ENCODE assay signal across 8 cellular contexts in genomic region chr2:106333253-106333873, GRCh38.
DNase-seq lines count a peak whose midpoint lies in the region; ATAC-seq, FAIRE-seq and TF ChIP-seq lines count a peak whose summit lies in the region.
"Not testable (repeated sequence)": the region's sequence is repeated elsewhere in the genome, so short reads cannot be mapped to it uniquely, and the experiment has no call there.

No MANE protein-coding gene starts in this region.

- H3K4me3 Mint-ChIP-seq in WTC11, nephron progenitor cell: not testable (repeated sequence)

- H2BK12ac ChIP-seq in neuronal stem cell (ENCODE audit: low read length), result not testable (repeated sequence)

- not testable (repeated sequence) for H3K9me3 ChIP-seq in A549; Loucy (ENCODE audit: insufficient read depth, low read depth, low read length); left ventricle myocardium inferior (replicated peaks); neuronal stem cell (replicated peaks in 1 of 2; ENCODE audit: control insufficient read depth in 2 of 2, insufficient read depth in 1 of 2, low read depth in 1 of 2, low read length in 2 of 2)

- 41% methylated on average over 10 of the region's 10 CpGs for WGBS in A549 (ENCODE audit: missing lambda C conversion rate)
- no CpG with 5 or more reads among the region's 10 CpGs for WGBS in neuronal stem cell (ENCODE audit: extremely low coverage in 2 of 2, insufficient read length in 2 of 2, insufficient replicate concordance in 1 of 2), 2 donors

- H3F3A ChIP-seq in Loucy (ENCODE audit: low read depth), result not testable (repeated sequence)

- not testable (repeated sequence) for H3K4ac ChIP-seq in neuronal stem cell (ENCODE audit: low read length)

- not testable (repeated sequence) for H2BK5ac ChIP-seq in neuronal stem cell (ENCODE audit: low read length)

- peak overlapping the region; percentile 65; the same call in 1 of the 2 replicates for H2AFZ ChIP-seq in Loucy (ENCODE audit: low read length)
- H2AFZ ChIP-seq in neuronal stem cell (ENCODE audit: low read length), result peak overlapping the region; percentile 46

- TF ChIP-seq RAD21 in A549 (conservative IDR thresholded peaks at IDR 0.05 in 1 of 2, IDR thresholded peaks at IDR 0.05 in 1 of 2), result not testable (repeated sequence)

- not testable (repeated sequence) for H3K9me2 ChIP-seq in Loucy (replicated peaks; ENCODE audit: low read depth, low read length)

- H3K36me3 Mint-ChIP-seq in WTC11; nephron progenitor cell (ENCODE audit: low read depth): not testable (repeated sequence)

- H3K79me1 ChIP-seq in neuronal stem cell (ENCODE audit: low read depth, low read length), result not testable (repeated sequence)

- not testable (repeated sequence) for H3K4me2 ChIP-seq in A549; Loucy (ENCODE audit: low read depth, low read length, poor library complexity, severe bottlenecking); neuronal stem cell (ENCODE audit: insufficient read depth, low read length, poor library complexity, severe bottlenecking)

- H2AK5ac ChIP-seq in neuronal stem cell (ENCODE audit: low read depth, low read length), result not testable (repeated sequence)

- H2BK120ac ChIP-seq in neuronal stem cell (ENCODE audit: low read depth, low read length), result not testable (repeated sequence)

- H3K18ac ChIP-seq in neuronal stem cell (ENCODE audit: low read length), result not testable (repeated sequence)

- not testable (repeated sequence) for H3K9ac ChIP-seq in Loucy (ENCODE audit: low read depth, low read length, poor library complexity, severe bottlenecking); neuronal stem cell (ENCODE audit: low read depth, low read length, poor library complexity)

- H3K4me1 Mint-ChIP-seq in WTC11 (peaks cover 10% of the 10 kb centered on the region), nephron progenitor cell (peaks cover 36% of the 10 kb centered on the region)

- not testable (repeated sequence) for TF ChIP-seq EP300 in A549 (IDR thresholded peaks at IDR 0.05)

- H2BK15ac ChIP-seq in neuronal stem cell (ENCODE audit: low read length), result not testable (repeated sequence)

- intact Hi-C loops in left ventricle myocardium inferior (cut with micrococcal nuclease), result not testable (repeated sequence)

- H3K23ac ChIP-seq in neuronal stem cell (ENCODE audit: low read depth, low read length, poor library complexity), result not testable (repeated sequence)

- not testable (repeated sequence) for TF ChIP-seq POLR2A in A549 (IDR thresholded peaks at IDR 0.05; ENCODE audit: low read length)

- H3K4me1 ChIP-seq in A549; neuronal stem cell (ENCODE audit: control insufficient read depth in 2 of 2, insufficient read depth in 1 of 2, low read depth in 1 of 2, low read length in 2 of 2): not testable (repeated sequence)
- peaks cover 13% of the 10 kb centered on the region for H3K4me1 ChIP-seq in Loucy (ENCODE audit: insufficient read depth, low read length, poor library complexity, severe bottlenecking)
- peaks cover 17% of the 10 kb centered on the region for H3K4me1 ChIP-seq in left ventricle myocardium inferior

- H3K27ac Mint-ChIP-seq in WTC11, result not testable (repeated sequence)
- H3K27ac Mint-ChIP-seq in nephron progenitor cell, result peak overlapping the region; percentile 11

- not testable (repeated sequence) for H3K36me3 ChIP-seq in Loucy (ENCODE audit: insufficient read depth, low read length); left ventricle myocardium inferior; neuronal stem cell (replicated peaks in 1 of 2; ENCODE audit: control insufficient read depth in 2 of 2, insufficient read depth in 2 of 2, low read length in 2 of 2)

- CTCF ChIA-PET in A549 (lab: Yijun Ruan, JAX); WTC11 (lab: Charles Lee): not testable (repeated sequence)

- not testable (repeated sequence) for H3K27me3 ChIP-seq in Loucy (ENCODE audit: insufficient read depth, low read length, poor library complexity, severe bottlenecking); left ventricle myocardium inferior (ENCODE audit: low read depth); neuronal stem cell (ENCODE audit: control insufficient read depth in 3 of 3, insufficient read depth in 3 of 3, low read depth in 1 of 3, low read length in 3 of 3)

- H3K4me3 ChIP-seq in A549; Loucy (ENCODE audit: low read length, poor library complexity, severe bottlenecking); left ventricle myocardium inferior; neuronal stem cell (ENCODE audit: low read length in 2 of 2): not testable (repeated sequence)

- not testable (repeated sequence) for H4K20me1 ChIP-seq in Loucy (ENCODE audit: insufficient read depth, low read length, poor library complexity, severe bottlenecking)

- POLR2A ChIA-PET in A549 (lab: Yijun Ruan, JAX); WTC11 (lab: Charles Lee): not testable (repeated sequence)

- not testable (repeated sequence) for H4K91ac ChIP-seq in neuronal stem cell (ENCODE audit: low read depth, low read length, poor library complexity)

- TF ChIP-seq CTCF in A549 (IDR thresholded peaks at IDR 0.05); Loucy (conservative IDR thresholded peaks at IDR 0.05; ENCODE audit: low read length); WTC11 (IDR thresholded peaks at IDR 0.05); left ventricle myocardium inferior (IDR thresholded peaks at IDR 0.05; ENCODE audit: borderline replicate concordance); nephron progenitor cell (IDR thresholded peaks at IDR 0.05): not testable (repeated sequence)

- H3K9me3 Mint-ChIP-seq in WTC11, result peaks cover 29% of the 10 kb centered on the region
- peaks cover 27% of the 10 kb centered on the region for H3K9me3 Mint-ChIP-seq in nephron progenitor cell

- H3K27ac ChIP-seq in A549; neuronal stem cell (replicated peaks; ENCODE audit: low read length): not testable (repeated sequence)
- peak overlapping the region; percentile 79 for H3K27ac ChIP-seq in left ventricle myocardium inferior (replicated peaks)

- not testable (repeated sequence) for DNase-seq in A549 (ENCODE audit: low read depth in 1 of 2, low spot score in 1 of 2); WTC11 (ENCODE audit: low spot score); left ventricle myocardium inferior; nephron progenitor cell; neuronal stem cell (ENCODE audit: low spot score); urothelium cell line (ENCODE audit: low spot score)
- peak; percentile 4 for DNase-seq in KBM-7

- H3K14ac ChIP-seq in neuronal stem cell (ENCODE audit: low read length), result not testable (repeated sequence)

- in situ Hi-C loops in KBM-7 (cut with MboI; ENCODE audit: low pct_unique_long_range_greater_than_20kb, low sequenced_read_pairs), result not testable (repeated sequence)

- not testable (repeated sequence) for ATAC-seq in A549, WTC11

- not testable (repeated sequence) for H3K79me2 ChIP-seq in Loucy (ENCODE audit: insufficient read depth, low read length)

- H4K8ac ChIP-seq in neuronal stem cell (ENCODE audit: low read depth, low read length), result not testable (repeated sequence)

- not testable (repeated sequence) for H3K27me3 Mint-ChIP-seq in WTC11 (ENCODE audit: low read depth); nephron progenitor cell (ENCODE audit: low read depth, poor library complexity)

- not testable (repeated sequence) for FAIRE-seq in A549 (lab: Jason Lieb, UNC)
- FAIRE-seq in urothelium cell line (lab: Jason Lieb, UNC), result peak; percentile 61

TF ChIP-seq in A549, 52 proteins besides CTCF, POLR2A, EP300 and RAD21:
- peak; percentile 74 for TF ChIP-seq MAFK (IDR thresholded peaks at IDR 0.05; ENCODE audit: partially characterized antibody)

TF ChIP-seq in WTC11, 78 proteins besides CTCF, POLR2A, EP300 and RAD21:
- peak; percentile 47; the same call in 1 of the 2 replicates for TF ChIP-seq NFYB (CRISPR knock-in tag; conservative IDR thresholded peaks at IDR 0.05; ENCODE audit: low read depth)
